29 cellular contexts compared by ENCODE assay signal in the genomic region with DNA sequence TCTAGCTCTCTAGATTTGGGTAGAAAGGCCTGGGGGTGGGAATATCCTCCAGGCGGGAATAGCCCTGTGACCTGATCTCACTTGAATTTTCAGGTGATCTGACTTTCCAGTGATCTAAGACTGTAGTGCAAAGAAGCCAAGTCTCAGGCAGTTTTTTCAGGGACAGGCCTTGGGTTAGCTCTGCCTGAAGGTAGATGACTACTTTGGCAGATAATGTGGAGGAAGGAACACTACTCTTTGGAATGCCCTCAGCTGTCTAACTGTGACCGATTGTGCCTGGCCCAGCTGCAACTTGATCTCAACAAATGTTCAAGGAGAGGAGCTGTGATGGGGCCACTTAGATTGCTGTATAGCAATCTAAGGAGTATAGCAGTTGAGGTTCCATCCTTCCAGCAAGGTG.
DNase-seq lines count a peak whose midpoint lies in the region; ATAC-seq and TF ChIP-seq lines count a peak whose summit lies in the region.
"Had no signal": no experiment of that assay in that cellular context is flagged by ENCODE, and none has a peak within 500 bp of the region (broad histone marks: within the 10 kb centered on the region; RNA-seq: fewer than 3 reads in every experiment).

No MANE protein-coding gene starts in this region.

- DNase-seq in heart left ventricle, result no peak
- DNase-seq in cardiac septum (ENCODE audit: low spot score), result no peak
- DNase-seq in adipocyte (ENCODE audit: low read depth), result peak; percentile 39
- DNase-seq in left kidney (ENCODE audit: low read depth, low spot score), result peak; percentile 89
- no peak for DNase-seq in activated CD4-positive, CD25-positive, alpha-beta regulatory T cell treated with anti-CD3 and anti-CD28 coated beads, Interleukin-2, amount 50 U/mL, for 72 hours
- DNase-seq in mucosa of descending colon, result no peak
- no peak for DNase-seq in NCI-H226
- DNase-seq: activated CD8-positive, alpha-beta T cell treated with anti-CD3 and anti-CD28 coated beads, Interleukin-2, amount 10 ng/mL, durations not matched to agents 7 days and 5 days; activated naive CD4-positive, alpha-beta T cell treated with Interleukin-2 at 50 U/mL for 16 hours; activated T-cell treated with anti-CD3 and anti-CD28 coated beads, Interleukin-2, amount 50 U/mL, for 24 hours; anterior cingulate cortex; Caco-2; effector memory CD8-positive, alpha-beta T cell; heart right ventricle; immature natural killer cell; MV-4-11; naive B cell; NCI-H1694 treated with DMSO at 0.1 percent for 48 hours; NCI-H446; ovary; right lobe of liver; T1000; uterus had no signal

- H3K27me3 ChIP-seq in heart left ventricle (no peaks in the 10 kb centered on the region), adipocyte (replicated peaks; ENCODE audit: control insufficient read depth, insufficient read depth, low read length) (no peaks in the 10 kb centered on the region)
- H3K27me3 ChIP-seq: BLaER1, heart right ventricle, ovary, right lobe of liver, uterus had no signal

- H3K4me1 ChIP-seq in heart left ventricle (peaks cover 0 to 15% (median 3%) of the 10 kb centered on the region in 12 donors), adipocyte (ENCODE audit: control insufficient read depth, insufficient read depth, low read length) (peaks cover 7% of the 10 kb centered on the region), mucosa of descending colon (ENCODE audit: low read depth) (peaks cover 6% of the 10 kb centered on the region)
- H3K4me1 ChIP-seq: Caco-2, uterus had no signal

- H3K36me3 ChIP-seq in heart left ventricle (no peaks in the 10 kb centered on the region), adipocyte (ENCODE audit: control insufficient read depth, insufficient read depth, low read length, severe bottlenecking) (no peaks in the 10 kb centered on the region), mucosa of descending colon (ENCODE audit: low read depth) (no peaks in the 10 kb centered on the region)
- H3K36me3 ChIP-seq: heart right ventricle, ovary, right lobe of liver, uterus had no signal

- no peak for TF ChIP-seq POLR2A in heart left ventricle (IDR thresholded peaks at IDR 0.05)

- H3K4me3 ChIP-seq in heart left ventricle (no peak overlapping the region), adipocyte (ENCODE audit: low read length) (no peak overlapping the region), mucosa of descending colon (no peak overlapping the region)
- H3K4me3 ChIP-seq: A549, BLaER1, heart right ventricle, lung, ovary, right lobe of liver, SK-N-MC, uterus had no signal

- H3K9ac ChIP-seq in adipocyte (ENCODE audit: low read length), result no peak overlapping the region
- H3K9ac ChIP-seq: BLaER1 had no signal

- intact Hi-C loops in heart left ventricle (cut with DNase I), result no loop called here
- intact Hi-C loops in cardiac septum (cut with DNase I), result no loop called here
- intact Hi-C loops in mucosa of descending colon (cut with DNase I, micrococcal nuclease), result no loop called here

- no peak overlapping the region for H3K27ac ChIP-seq in heart left ventricle
- H3K27ac ChIP-seq: A549, BLaER1, heart right ventricle, ovary, right lobe of liver, SK-N-MC, uterus had no signal

- TF ChIP-seq CTCF in heart left ventricle (IDR thresholded peaks at IDR 0.05) (no peak), mucosa of descending colon (IDR thresholded peaks at IDR 0.05) (no peak)

- H3K9me3 ChIP-seq in heart left ventricle (no peaks in the 10 kb centered on the region), adipocyte (ENCODE audit: control insufficient read depth, low read length) (no peaks in the 10 kb centered on the region), mucosa of descending colon (no peaks in the 10 kb centered on the region)
- H3K9me3 ChIP-seq: A549, Caco-2, heart right ventricle, ovary, right lobe of liver, uterus had no signal

- peak in 3 of 4 donors; percentile 26 to 44 (median 31) for ATAC-seq in heart left ventricle
- no peak for ATAC-seq in mucosa of descending colon
- no peak for ATAC-seq in HG03439 (IDR thresholded peaks at IDR 0.05; ENCODE audit: unreplicated experiment)
- ATAC-seq: activated CD8-positive, alpha-beta T cell treated with anti-CD3 and anti-CD28 coated beads, Interleukin-2, amount 10 ng/mL, durations not matched to agents 7 days and 5 days; effector memory CD8-positive, alpha-beta T cell; Panc1; right lobe of liver had no signal

- WGBS in heart left ventricle, 4 donors, result 63 to 75% (median 67%) methylated on average over 2 of the region's 2 CpGs

Comparison
In these comparisons a context has a peak if more than half of its experiments do, and no peak if none do; other contexts are left out.
1. ATAC-seq: peak in heart left ventricle (3 of 4); none in mucosa of descending colon (single experiment) and HG03439 (single experiment).
2. DNase-seq: peak in adipocyte (single experiment) and left kidney (single experiment); none in heart left ventricle (0 of 5), cardiac septum (single experiment), activated CD4-positive, CD25-positive, alpha-beta regulatory T cell treated with anti-CD3 and anti-CD28 coated beads, Interleukin-2, amount 50 U/mL, for 72 hours (single experiment), mucosa of descending colon (0 of 3) and NCI-H226 (single experiment).